In genomic region chr1:196425513-196425912, GRCh38 we compare ENCODE assay signal across 18 cellular contexts.
"Had no signal": no experiment of that assay in that cellular context is flagged by ENCODE, and none has a peak within 500 bp of the region (broad histone marks: within the 10 kb centered on the region; RNA-seq: fewer than 3 reads in every experiment).

No MANE protein-coding gene starts in this region.

- H3K4me3 ChIP-seq: left lung, psoas muscle, sigmoid colon had no signal

- H3K27me3 ChIP-seq: left lung, sigmoid colon had no signal

- H3K36me3 Mint-ChIP-seq: activated CD4-positive, alpha-beta memory T cell treated with anti-CD3 and anti-CD28 coated beads for 36 hours; activated naive CD4-positive, alpha-beta T cell treated with anti-CD3 and anti-CD28 coated beads, Interleukin-2, amount 50 U/mL, for 72 hours; memory B cell; natural killer cell; type B pancreatic cell had no signal

- DNase-seq: activated CD4-positive, alpha-beta memory T cell treated with anti-CD3 and anti-CD28 coated beads for 36 hours; activated effector memory CD4-positive, alpha-beta T cell treated with anti-CD3 and anti-CD28 coated beads, Interleukin-2, amount 50 U/mL, for 16 hours; activated T-cell treated with anti-CD3 and anti-CD28 coated beads, Interleukin-2, amount 50 U/mL, for 4 hours; amygdala; islet precursor cell; left lung; natural killer cell; nucleus accumbens; psoas muscle; sigmoid colon; stimulated activated CD4-positive, alpha-beta T cell treated with anti-CD3 and anti-CD28 coated beads, Interleukin-2, amount 100 ng/mL, for 24 hours; stimulated activated naive CD4-positive, alpha-beta T cell; substantia nigra; T-helper 9 cell had no signal

- H3K9me3 ChIP-seq: left lung, psoas muscle, sigmoid colon had no signal

- H3K27ac ChIP-seq: left lung, psoas muscle, sigmoid colon, VCaP had no signal

- H3K36me3 ChIP-seq: left lung, sigmoid colon had no signal

- H3K27ac Mint-ChIP-seq: activated CD4-positive, alpha-beta memory T cell treated with anti-CD3 and anti-CD28 coated beads for 36 hours; activated naive CD4-positive, alpha-beta T cell treated with anti-CD3 and anti-CD28 coated beads, Interleukin-2, amount 50 U/mL, for 72 hours; memory B cell; natural killer cell; type B pancreatic cell had no signal

- H3K4me3 Mint-ChIP-seq: activated CD4-positive, alpha-beta memory T cell treated with anti-CD3 and anti-CD28 coated beads for 36 hours; activated T-cell treated with anti-CD3 and anti-CD28 coated beads, Interleukin-2, amount 50 U/mL, for 4 hours; memory B cell; natural killer cell; type B pancreatic cell had no signal

- H3K4me1 Mint-ChIP-seq: memory B cell, natural killer cell had no signal

- H3K4me1 ChIP-seq: left lung, psoas muscle had no signal

- H3K9me3 Mint-ChIP-seq: activated CD4-positive, alpha-beta memory T cell treated with anti-CD3 and anti-CD28 coated beads for 36 hours; activated naive CD4-positive, alpha-beta T cell treated with anti-CD3 and anti-CD28 coated beads, Interleukin-2, amount 50 U/mL, for 72 hours; activated T-cell treated with anti-CD3 and anti-CD28 coated beads, Interleukin-2, amount 50 U/mL, for 4 hours; type B pancreatic cell had no signal

- H3K27me3 Mint-ChIP-seq: activated CD4-positive, alpha-beta memory T cell treated with anti-CD3 and anti-CD28 coated beads for 36 hours; memory B cell; type B pancreatic cell had no signal

- ATAC-seq: activated naive CD4-positive, alpha-beta T cell treated with anti-CD3 and anti-CD28 coated beads, Interleukin-2, amount 50 U/mL, for 72 hours; activated T-cell treated with anti-CD3 and anti-CD28 coated beads, Interleukin-2, amount 50 U/mL, for 4 hours; left lung; natural killer cell; psoas muscle had no signal
